ENCODE assay signal across 1 cellular context in genomic region chr2:205670292-205670691, GRCh38.
TF ChIP-seq lines count a peak whose summit lies in the region.

No MANE protein-coding gene starts in this region.

TF ChIP-seq in WTC11, 78 proteins besides CTCF, POLR2A, EP300 and RAD21 (continued from another document):
- TF ChIP-seq, protein P1, sequence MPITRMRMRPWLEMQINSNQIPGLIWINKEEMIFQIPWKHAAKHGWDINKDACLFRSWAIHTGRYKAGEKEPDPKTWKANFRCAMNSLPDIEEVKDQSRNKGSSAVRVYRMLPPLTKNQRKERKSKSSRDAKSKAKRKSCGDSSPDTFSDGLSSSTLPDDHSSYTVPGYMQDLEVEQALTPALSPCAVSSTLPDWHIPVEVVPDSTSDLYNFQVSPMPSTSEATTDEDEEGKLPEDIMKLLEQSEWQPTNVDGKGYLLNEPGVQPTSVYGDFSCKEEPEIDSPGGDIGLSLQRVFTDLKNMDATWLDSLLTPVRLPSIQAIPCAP (CRISPR knock-in tag; IDR thresholded peaks at IDR 0.05) = no peak
- TF ChIP-seq IRF2 (CRISPR knock-in tag; IDR thresholded peaks at IDR 0.05; ENCODE audit: borderline replicate concordance, low read depth) (no peak), ZNF219 (CRISPR knock-in tag; IDR thresholded peaks at IDR 0.05; ENCODE audit: borderline replicate concordance) (no peak), GABPB1 (CRISPR knock-in tag; IDR thresholded peaks at IDR 0.05) (no peak), CREB1 (CRISPR knock-in tag; IDR thresholded peaks at IDR 0.05) (no peak), MAX (CRISPR knock-in tag; IDR thresholded peaks at IDR 0.05) (no peak), NFYB (CRISPR knock-in tag; conservative IDR thresholded peaks at IDR 0.05; ENCODE audit: low read depth) (no peak), CBFB (CRISPR knock-in tag; IDR thresholded peaks at IDR 0.05; ENCODE audit: low read depth) (no peak), OVOL2 (CRISPR knock-in tag; IDR thresholded peaks at IDR 0.05; ENCODE audit: borderline replicate concordance) (no peak), GTF2I (CRISPR knock-in tag; conservative IDR thresholded peaks at IDR 0.05) (no peak), TP53 (CRISPR knock-in tag; IDR thresholded peaks at IDR 0.05) (no peak)
- TF ChIP-seq, protein P2, sequence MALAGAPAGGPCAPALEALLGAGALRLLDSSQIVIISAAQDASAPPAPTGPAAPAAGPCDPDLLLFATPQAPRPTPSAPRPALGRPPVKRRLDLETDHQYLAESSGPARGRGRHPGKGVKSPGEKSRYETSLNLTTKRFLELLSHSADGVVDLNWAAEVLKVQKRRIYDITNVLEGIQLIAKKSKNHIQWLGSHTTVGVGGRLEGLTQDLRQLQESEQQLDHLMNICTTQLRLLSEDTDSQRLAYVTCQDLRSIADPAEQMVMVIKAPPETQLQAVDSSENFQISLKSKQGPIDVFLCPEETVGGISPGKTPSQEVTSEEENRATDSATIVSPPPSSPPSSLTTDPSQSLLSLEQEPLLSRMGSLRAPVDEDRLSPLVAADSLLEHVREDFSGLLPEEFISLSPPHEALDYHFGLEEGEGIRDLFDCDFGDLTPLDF (CRISPR knock-in tag; IDR thresholded peaks at IDR 0.05) = no peak
